In genomic region chr14:22432348-22432976, GRCh38 we compare ENCODE assay signal across 9 cellular contexts.
DNase-seq lines count a peak whose midpoint lies in the region; ATAC-seq and TF ChIP-seq lines count a peak whose summit lies in the region.
"Had no signal": no experiment of that assay in that cellular context is flagged by ENCODE, and none has a peak within 500 bp of the region (broad histone marks: within the 10 kb centered on the region; RNA-seq: fewer than 3 reads in every experiment).

No MANE protein-coding gene starts in this region.

- peaks cover 17% of the 10 kb centered on the region for H3K4me1 Mint-ChIP-seq in memory B cell

- BruUV-seq in mammary epithelial cell (replicated peaks; lab: Mats Ljungman, UMichigan): no TSS peak

- H3K36me3 ChIP-seq in mammary epithelial cell (ENCODE audit: insufficient read depth, low read length): no peaks in the 10 kb centered on the region

- H3K9me3 Mint-ChIP-seq in memory B cell: no peaks in the 10 kb centered on the region

- no peak for TF ChIP-seq CTCF in mammary epithelial cell (conservative IDR thresholded peaks at IDR 0.05 in 1 of 2, IDR thresholded peaks at IDR 0.05 in 1 of 2; ENCODE audit: extremely low read depth in 1 of 2, insufficient read depth in 1 of 2, low read depth in 1 of 2, low read length in 2 of 2)
- TF ChIP-seq CTCF in GM20000 (IDR thresholded peaks at IDR 0.05; ENCODE audit: extremely low read depth, missing control alignments): no peak

- intact Hi-C loops in mammary epithelial cell (cut with micrococcal nuclease): no loop called here

- no peaks in the 10 kb centered on the region for H4K20me1 ChIP-seq in mammary epithelial cell (ENCODE audit: insufficient read depth, low read length)

- H3K9me3 ChIP-seq in mammary epithelial cell (replicated peaks; ENCODE audit: insufficient read depth, low read length): no peaks in the 10 kb centered on the region

- dilution Hi-C loops in mammary epithelial cell (cut with HindIII; ENCODE audit: low sequenced_read_pairs): no loop called here

- H3K4me3 ChIP-seq in mammary epithelial cell (replicated peaks in 1 of 3; ENCODE audit: insufficient read depth in 1 of 3, low read depth in 2 of 3, low read length in 3 of 3): no peak overlapping the region

- no peaks in the 10 kb centered on the region for H3K27me3 ChIP-seq in mammary epithelial cell (ENCODE audit: insufficient read depth, low read length)

- no peak overlapping the region for H3K4me3 Mint-ChIP-seq in memory B cell

- CTCF ChIA-PET in mammary epithelial cell (lab: Charles Lee; ENCODE audit: low non-redundant PET): interaction anchor here (0.6 kb wide), 1 partner anchor 209 kb away, joined by 3 read pairs; no protein-coding TSS in a partner anchor

- peaks cover 12% of the 10 kb centered on the region for H3K27me3 Mint-ChIP-seq in memory B cell

- WGBS in mammary epithelial cell (ENCODE audit: low coverage, missing lambda C conversion rate): 2% methylated on average over 4 of the region's 4 CpGs

- no peak overlapping the region for H3K27ac Mint-ChIP-seq in memory B cell

- no peaks in the 10 kb centered on the region for H3K79me2 ChIP-seq in mammary epithelial cell (ENCODE audit: insufficient read depth, low read length)

- no peak overlapping the region for H2AFZ ChIP-seq in mammary epithelial cell (ENCODE audit: low read depth, low read length)

- no peaks in the 10 kb centered on the region for H3K36me3 Mint-ChIP-seq in memory B cell

- in situ Hi-C loops in mammary epithelial cell (cut with MboI; ENCODE audit: low sequenced_read_pairs in 2 of 2): no loop called here

- no peak overlapping the region for H3K9ac ChIP-seq in mammary epithelial cell (ENCODE audit: insufficient read depth, low read length)
- H3K9ac ChIP-seq: KMS-11 had no signal

- H3K27ac ChIP-seq in mammary epithelial cell (ENCODE audit: insufficient read depth, low read depth, low read length): no peak overlapping the region
- H3K27ac ChIP-seq: KMS-11 had no signal

- DNase-seq in GM04504 (ENCODE audit: low read depth) (peak; percentile 74), NCI-H2171 treated with DMSO at 0.1 percent for 48 hours (lab: John Stamatoyannopoulos, UW) (peak; percentile 100), mammary epithelial cell (peak; percentile 87), memory B cell (ENCODE audit: low spot score in 2 of 2) (no peak), GM20000 (ENCODE audit: low spot score) (no peak), CD1c-positive myeloid dendritic cell (ENCODE audit: extremely low spot score) (no peak), HuH-7 (ENCODE audit: low spot score) (no peak)

- ATAC-seq in memory B cell (ENCODE audit: low read depth): peak; percentile 93
- no peak for ATAC-seq in GM19324 (IDR thresholded peaks at IDR 0.05; ENCODE audit: low FRiP score, unreplicated experiment)

- H3K4me1 ChIP-seq in mammary epithelial cell (ENCODE audit: insufficient read depth, low read length): peaks cover 17% of the 10 kb centered on the region

- peak overlapping the region; percentile 37 for H3K4me2 ChIP-seq in mammary epithelial cell (ENCODE audit: insufficient read depth, low read depth, low read length)
- H3K4me2 ChIP-seq: KMS-11 had no signal

Comparison
In these comparisons a context has a peak if more than half of its experiments do, and no peak if none do; other contexts are left out.
1. DNase-seq: peak in GM04504 (single experiment), NCI-H2171 treated with DMSO at 0.1 percent for 48 hours (single experiment) and mammary epithelial cell (single experiment); none in memory B cell (0 of 2), GM20000 (single experiment), CD1c-positive myeloid dendritic cell (single experiment) and HuH-7 (single experiment).